ENCODE assay signal across 25 cellular contexts in the genomic region with DNA sequence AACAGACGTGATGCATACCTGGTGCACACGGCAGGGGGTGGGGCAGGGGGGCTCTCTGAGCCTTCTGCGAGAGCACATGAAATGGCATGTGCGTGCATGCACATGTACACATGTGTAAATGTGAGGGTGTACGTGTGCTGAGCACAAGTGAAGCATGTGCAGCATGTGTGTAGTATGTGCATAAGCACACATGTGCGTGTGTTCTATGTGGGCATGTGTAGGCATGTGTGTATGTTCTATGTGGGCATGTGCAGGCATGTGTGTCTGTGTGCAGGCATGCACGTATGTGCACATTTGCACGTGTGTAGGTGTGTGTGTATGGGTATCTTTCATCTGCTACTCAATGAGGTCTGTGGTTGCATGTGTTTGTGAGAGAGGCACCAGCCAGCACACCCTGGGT.
"Had no signal": no experiment of that assay in that cellular context is flagged by ENCODE, and none has a peak within 500 bp of the region (broad histone marks: within the 10 kb centered on the region; RNA-seq: fewer than 3 reads in every experiment).

No MANE protein-coding gene starts in this region.

- H3K27ac Mint-ChIP-seq: effector memory CD8-positive, alpha-beta T cell; naive thymus-derived CD4-positive, alpha-beta T cell; stimulated activated naive CD8-positive, alpha-beta T cell treated with anti-CD3 and anti-CD28 coated beads, Interleukin-15, amount 100 ng/mL, for 72 hours had no signal

- H3K27ac ChIP-seq: esophagus squamous epithelium, heart right ventricle, left lung, prostate gland, skin epidermis, suprapubic skin, transverse colon had no signal

- H3K4me3 Mint-ChIP-seq: effector memory CD8-positive, alpha-beta T cell; naive thymus-derived CD4-positive, alpha-beta T cell; nephron progenitor cell; stimulated activated naive CD8-positive, alpha-beta T cell treated with anti-CD3 and anti-CD28 coated beads, Interleukin-15, amount 100 ng/mL, for 72 hours had no signal

- DNase-seq: cortex of kidney; effector memory CD8-positive, alpha-beta T cell; erythroblast; esophagus squamous epithelium; foreskin melanocyte; glutamatergic neuron; heart right ventricle; hippocampal formation; left cardiac atrium; mesendoderm; midbrain; naive thymus-derived CD4-positive, alpha-beta T cell; nephron progenitor cell; right cardiac atrium; stimulated activated CD4-positive, alpha-beta T cell treated with anti-CD3 and anti-CD28 coated beads, Interleukin-15, amount 100 ng/mL, for 24 hours; stimulated activated CD4-positive, alpha-beta T cell treated with anti-CD3 and anti-CD28 coated beads, Interleukin-2, amount 100 ng/mL, for 48 hours; stimulated activated naive CD4-positive, alpha-beta T cell; stimulated activated naive CD8-positive, alpha-beta T cell treated with anti-CD3 and anti-CD28 coated beads, Interleukin-15, amount 100 ng/mL, for 72 hours; transverse colon had no signal

- H3K9me3 ChIP-seq: esophagus squamous epithelium, left lung, prostate gland, suprapubic skin, transverse colon had no signal

- H3K4me1 Mint-ChIP-seq: naive thymus-derived CD4-positive, alpha-beta T cell; nephron progenitor cell; stimulated activated naive CD8-positive, alpha-beta T cell treated with anti-CD3 and anti-CD28 coated beads, Interleukin-15, amount 100 ng/mL, for 72 hours had no signal

- FAIRE-seq: endometrium, islet of Langerhans had no signal

- H3K27me3 ChIP-seq: heart right ventricle, left lung, suprapubic skin, transverse colon had no signal

- H3K27me3 Mint-ChIP-seq: stimulated activated naive CD8-positive, alpha-beta T cell treated with anti-CD3 and anti-CD28 coated beads, Interleukin-15, amount 100 ng/mL, for 72 hours had no signal

- H3K4me3 ChIP-seq: esophagus squamous epithelium, heart right ventricle, left lung, prostate gland, skin epidermis, suprapubic skin, transverse colon had no signal

- H3K36me3 ChIP-seq: esophagus squamous epithelium, heart right ventricle, left lung, prostate gland, suprapubic skin, transverse colon had no signal

- H3K4me1 ChIP-seq: esophagus squamous epithelium, heart right ventricle, left lung, prostate gland, suprapubic skin, transverse colon had no signal

- H3K36me3 Mint-ChIP-seq: naive thymus-derived CD4-positive, alpha-beta T cell had no signal
